ENCODE assay signal across 9 cellular contexts in the genomic region with DNA sequence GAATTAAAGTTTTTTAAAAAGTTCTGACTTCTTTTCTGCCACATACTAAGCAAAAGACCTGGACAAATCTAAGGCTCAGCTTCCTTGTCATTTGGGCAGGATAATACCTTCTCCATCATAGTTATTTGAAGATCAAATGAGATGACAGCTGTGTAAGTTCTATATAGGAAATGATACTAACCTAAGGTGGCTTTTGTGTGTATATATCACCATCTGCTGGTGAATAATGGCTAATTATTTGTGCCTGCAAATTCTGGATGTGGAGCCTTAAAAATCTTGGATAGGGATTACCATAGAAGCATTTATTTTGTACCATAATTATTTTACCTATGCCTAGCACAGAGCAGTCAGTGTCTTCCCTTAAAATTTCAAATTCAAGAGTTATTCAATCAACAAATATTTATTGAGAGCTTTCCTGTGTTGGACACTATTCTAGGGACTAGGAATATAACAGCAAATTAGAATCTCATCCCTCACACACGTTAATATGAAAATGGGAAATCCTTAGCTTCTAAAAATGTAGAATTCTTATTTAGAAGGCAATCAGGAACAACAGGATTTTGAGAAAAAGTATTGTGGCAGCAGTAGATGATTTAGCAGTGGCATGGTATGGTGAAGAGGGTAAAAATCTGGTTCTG.
DNase-seq lines count a peak whose midpoint lies in the region; ATAC-seq and TF ChIP-seq lines count a peak whose summit lies in the region.
"Had no signal": no experiment of that assay in that cellular context is flagged by ENCODE, and none has a peak within 500 bp of the region (broad histone marks: within the 10 kb centered on the region; RNA-seq: fewer than 3 reads in every experiment).

No MANE protein-coding gene starts in this region.

- intact Hi-C loops in psoas muscle (cut with DNase I) = loop anchor here (1.0 to 5.0 kb wide), 4 partner anchors 151 to 247 kb away; no protein-coding TSS in a partner anchor

- H3K27me3 ChIP-seq in foreskin keratinocyte (no peaks in the 10 kb centered on the region), psoas muscle (ENCODE audit: insufficient read depth in 3 of 3, low read length in 2 of 3) (no peaks in the 10 kb centered on the region)

- TF ChIP-seq CTCF in NB4 (IDR thresholded peaks at IDR 0.05; ENCODE audit: low read depth, low read length) (peak; percentile 35), foreskin keratinocyte (conservative IDR thresholded peaks at IDR 0.05) (peak; percentile 86), psoas muscle (IDR thresholded peaks at IDR 0.05) (peak; percentile 78)

- H3K4me1 Mint-ChIP-seq in T-cell = peaks cover 0 to 4% (median 0%) of the 10 kb centered on the region in 3 donors

- peaks cover 43% of the 10 kb centered on the region for H3K36me3 Mint-ChIP-seq in T-cell

- no peak overlapping the region for H3K4me3 ChIP-seq in NB4 (ENCODE audit: low read depth, low read length)
- H3K4me3 ChIP-seq in psoas muscle = no peak overlapping the region

- no peaks in the 10 kb centered on the region for H3K9me3 ChIP-seq in psoas muscle

- POLR2A ChIA-PET in T-cell (lab: Charles Lee) = interaction anchor here in 1 of 2 donors (0.6 to 0.7 kb wide), 2 partner anchors 9 to 247 kb away, joined by 3 to 5 read pairs; no protein-coding TSS in a partner anchor

- H3K4me3 Mint-ChIP-seq in T-cell = no peak overlapping the region
- H3K4me3 Mint-ChIP-seq: CD8-positive, alpha-beta memory T cell had no signal

- ATAC-seq in T-cell (replicated peaks in 1 of 4) (peak in 3 of 4 experiments; percentile 41 to 57 (median 44)), foreskin keratinocyte (no peak), psoas muscle (peak; percentile 75 to 90 (median 79)), GM21528 (IDR thresholded peaks at IDR 0.05; ENCODE audit: low FRiP score, unreplicated experiment) (no peak)

- 74 to 79% (median 75%) methylated on average over 1 of the region's 1 CpG for WGBS in psoas muscle, 3 donors

- H3K27ac ChIP-seq in foreskin keratinocyte = no peak overlapping the region
- H3K27ac ChIP-seq in psoas muscle = no peak overlapping the region

- peaks cover 0 to 44% of the 10 kb centered on the region in 2 donors for H3K36me3 ChIP-seq in psoas muscle (ENCODE audit: insufficient read depth in 1 of 2, low read depth in 1 of 2)

- H3K9me3 Mint-ChIP-seq in T-cell = no peaks in the 10 kb centered on the region
- H3K9me3 Mint-ChIP-seq: CD8-positive, alpha-beta memory T cell had no signal

- no peaks in the 10 kb centered on the region for H3K4me1 ChIP-seq in foreskin keratinocyte
- H3K4me1 ChIP-seq in psoas muscle = no peaks in the 10 kb centered on the region

- no peaks in the 10 kb centered on the region for H3K27me3 Mint-ChIP-seq in T-cell
- H3K27me3 Mint-ChIP-seq: CD8-positive, alpha-beta memory T cell had no signal

- CTCF ChIA-PET in T-cell (lab: Charles Lee) = interaction anchor here (0.5 to 5.1 kb wide), 16 partner anchors 9 to 1024 kb away, joined by 3 to 92 read pairs (median 4); a partner anchor contains a TSS

- DNase-seq in NOMO-1 treated with DMSO at 0.1 percent for 48 hours (lab: John Stamatoyannopoulos, UW; ENCODE audit: unreplicated experiment) (peak; percentile 41), NOMO-1 treated with dmso at 0.1 percent for 144 hours (lab: John Stamatoyannopoulos, UW; ENCODE audit: unreplicated experiment) (no peak), NB4 (ENCODE audit: low read depth) (peak; percentile 54), T-cell (peak in 1 of 34 experiments; percentile 10), foreskin keratinocyte (peak in 1 of 2 donors; percentile 22), psoas muscle (no peak), anterior cingulate cortex (lab: John Stamatoyannopoulos, UW) (no peak)

- no peak overlapping the region for H3K27ac Mint-ChIP-seq in T-cell

- TF ChIP-seq POLR2A in NB4 (IDR thresholded peaks at IDR 0.05; ENCODE audit: extremely low read depth, insufficient read length) = no peak

Comparison
In these comparisons a context has a peak if more than half of its experiments do, and no peak if none do; other contexts are left out.
1. DNase-seq: peak in NOMO-1 treated with DMSO at 0.1 percent for 48 hours (single experiment) and NB4 (single experiment); none in NOMO-1 treated with dmso at 0.1 percent for 144 hours (single experiment), psoas muscle (0 of 2) and anterior cingulate cortex (0 of 58).
2. CTCF ChIP-seq: peak in every context shown above with its lines; median percentile 86 in foreskin keratinocyte; 78 in psoas muscle; 35 in NB4.
3. ATAC-seq: peak in T-cell (3 of 4) and psoas muscle (4 of 4); none in foreskin keratinocyte (single experiment) and GM21528 (single experiment).